Comparison of ENCODE assay signal across 30 cellular contexts in genomic region chr13:34776984-34777913, GRCh38.
"Had no signal": no experiment of that assay in that cellular context is flagged by ENCODE, and none has a peak within 500 bp of the region (broad histone marks: within the 10 kb centered on the region; RNA-seq: fewer than 3 reads in every experiment).

No MANE protein-coding gene starts in this region.

- DNase-seq: activated CD4-positive, alpha-beta T cell treated with anti-CD3 and anti-CD28 coated beads for 48 hours; activated CD4-positive, alpha-beta T cell treated with anti-CD3 and anti-CD28 coated beads, Interleukin-2, amount 50 U/mL, for 48 hours; activated CD8-positive, alpha-beta memory T cell treated with anti-CD3 and anti-CD28 coated beads for 24 hours; activated effector memory CD4-positive, alpha-beta T cell treated with Interleukin-2 at 50 U/mL for 16 hours; activated naive CD4-positive, alpha-beta T cell treated with anti-CD3 and anti-CD28 coated beads for 36 hours; activated naive CD8-positive, alpha-beta T cell treated with anti-CD3 and anti-CD28 coated beads for 36 hours; adrenal gland; cerebellar nuclear complex; dorsolateral prefrontal cortex; effector memory CD4-positive, alpha-beta T cell; erythroblast; gastrocnemius medialis; glutamatergic neuron; right lobe of liver; stimulated activated CD4-positive, alpha-beta T cell treated with anti-CD3 and anti-CD28 coated beads, Interleukin-12 subunit alpha, Interleukin-12 subunit beta, amount 100 ng/mL, for 4 hours; stimulated activated CD4-positive, alpha-beta T cell treated with anti-CD3 and anti-CD28 coated beads, Interleukin-4, amount 100 ng/mL, for 1 hour; stimulated activated naive CD8-positive, alpha-beta T cell treated with anti-CD3 and anti-CD28 coated beads, Interleukin-15, Interleukin-2, amounts not matched to agents 100 U/mL and 50 U/mL, for 24 hours; T-cell; testis; transverse colon had no signal

- H3K4me1 ChIP-seq: adrenal gland, ascending aorta, gastrocnemius medialis, right lobe of liver, testis had no signal

- H3K36me3 ChIP-seq: adrenal gland, ascending aorta, cardiac muscle cell, gastrocnemius medialis, right lobe of liver, transverse colon had no signal

- H3K36me3 Mint-ChIP-seq: activated naive CD8-positive, alpha-beta T cell treated with anti-CD3 and anti-CD28 coated beads for 36 hours; brain; T-cell had no signal

- H3K4me3 Mint-ChIP-seq: activated naive CD4-positive, alpha-beta T cell treated with anti-CD3 and anti-CD28 coated beads for 36 hours; activated naive CD8-positive, alpha-beta T cell treated with anti-CD3 and anti-CD28 coated beads for 36 hours; brain; nephron; T-cell; T-helper 2 cell treated with Interferon-gamma antibody and Interleukin-4, amounts not matched to agents 5 μg/mL and 100 μg/mL, for 36 hours had no signal

- H3K27ac Mint-ChIP-seq: activated naive CD4-positive, alpha-beta T cell treated with anti-CD3 and anti-CD28 coated beads for 36 hours; activated naive CD8-positive, alpha-beta T cell treated with anti-CD3 and anti-CD28 coated beads for 36 hours; brain; nephron; progenitor cell of endocrine pancreas; T-cell; T-helper 2 cell treated with Interferon-gamma antibody and Interleukin-4, amounts not matched to agents 5 μg/mL and 100 μg/mL, for 36 hours had no signal

- H3K9me3 ChIP-seq: adrenal gland, gastrocnemius medialis, right lobe of liver, testis, transverse colon had no signal

- H3K27me3 ChIP-seq: adrenal gland, ascending aorta, cardiac muscle cell, dorsolateral prefrontal cortex, gastrocnemius medialis, hepatocyte, right lobe of liver, testis, transverse colon had no signal

- ATAC-seq: gastrocnemius medialis; left lobe of liver; right lobe of liver; stimulated activated naive CD8-positive, alpha-beta T cell treated with anti-CD3 and anti-CD28 coated beads, Interleukin-15, Interleukin-2, amounts not matched to agents 100 U/mL and 50 U/mL, for 24 hours; T-cell had no signal

- H3K27ac ChIP-seq: adrenal gland, ascending aorta, cardiac muscle cell, coronary artery, dorsolateral prefrontal cortex, gastrocnemius medialis, hepatocyte, right lobe of liver, testis, transverse colon had no signal

- H3K4me3 ChIP-seq: adrenal gland, ascending aorta, cardiac muscle cell, coronary artery, dorsolateral prefrontal cortex, gastrocnemius medialis, hepatocyte, lung, right lobe of liver, testis, transverse colon had no signal

- H3K4me1 Mint-ChIP-seq: activated naive CD8-positive, alpha-beta T cell treated with anti-CD3 and anti-CD28 coated beads for 36 hours; brain; nephron; T-cell had no signal
